ENCODE assay signal across 1 cellular context in genomic region chr14:38205414-38205813, GRCh38.
TF ChIP-seq lines count a peak whose summit lies in the region.

No MANE protein-coding gene starts in this region.

TF ChIP-seq in WTC11, 78 proteins besides CTCF, POLR2A, EP300 and RAD21 (continued from another document):
- TF ChIP-seq ZNF532 (CRISPR knock-in tag; IDR thresholded peaks at IDR 0.05; ENCODE audit: borderline replicate concordance) (peak; percentile 92; the same call in 1 of the 2 replicates), USF2 (CRISPR knock-in tag; IDR thresholded peaks at IDR 0.05) (no peak), E2F5 (CRISPR knock-in tag; IDR thresholded peaks at IDR 0.05) (no peak), ZNF121 (CRISPR knock-in tag; IDR thresholded peaks at IDR 0.05) (no peak), ZNF671 (CRISPR knock-in tag; IDR thresholded peaks at IDR 0.05) (peak; percentile 96), SMAD3 (CRISPR knock-in tag; IDR thresholded peaks at IDR 0.05; ENCODE audit: borderline replicate concordance) (no peak), ZNF219 (CRISPR knock-in tag; IDR thresholded peaks at IDR 0.05; ENCODE audit: borderline replicate concordance) (no peak), AR (CRISPR knock-in tag; IDR thresholded peaks at IDR 0.05) (peak; percentile 96), TEAD1 (CRISPR knock-in tag; IDR thresholded peaks at IDR 0.05) (no peak), NR3C1 (CRISPR knock-in tag; conservative IDR thresholded peaks at IDR 0.05; ENCODE audit: low read depth) (no peak), NFATC4 (CRISPR knock-in tag; IDR thresholded peaks at IDR 0.05) (peak; percentile 94), ZNF425 (CRISPR knock-in tag; conservative IDR thresholded peaks at IDR 0.05) (peak; percentile 91), ZNF138 (CRISPR knock-in tag; conservative IDR thresholded peaks at IDR 0.05) (0 out of 2 replicates have a peak, but pooled peaks have one; percentile 19)
